ENCODE assay signal across 12 cellular contexts in the genomic region with DNA sequence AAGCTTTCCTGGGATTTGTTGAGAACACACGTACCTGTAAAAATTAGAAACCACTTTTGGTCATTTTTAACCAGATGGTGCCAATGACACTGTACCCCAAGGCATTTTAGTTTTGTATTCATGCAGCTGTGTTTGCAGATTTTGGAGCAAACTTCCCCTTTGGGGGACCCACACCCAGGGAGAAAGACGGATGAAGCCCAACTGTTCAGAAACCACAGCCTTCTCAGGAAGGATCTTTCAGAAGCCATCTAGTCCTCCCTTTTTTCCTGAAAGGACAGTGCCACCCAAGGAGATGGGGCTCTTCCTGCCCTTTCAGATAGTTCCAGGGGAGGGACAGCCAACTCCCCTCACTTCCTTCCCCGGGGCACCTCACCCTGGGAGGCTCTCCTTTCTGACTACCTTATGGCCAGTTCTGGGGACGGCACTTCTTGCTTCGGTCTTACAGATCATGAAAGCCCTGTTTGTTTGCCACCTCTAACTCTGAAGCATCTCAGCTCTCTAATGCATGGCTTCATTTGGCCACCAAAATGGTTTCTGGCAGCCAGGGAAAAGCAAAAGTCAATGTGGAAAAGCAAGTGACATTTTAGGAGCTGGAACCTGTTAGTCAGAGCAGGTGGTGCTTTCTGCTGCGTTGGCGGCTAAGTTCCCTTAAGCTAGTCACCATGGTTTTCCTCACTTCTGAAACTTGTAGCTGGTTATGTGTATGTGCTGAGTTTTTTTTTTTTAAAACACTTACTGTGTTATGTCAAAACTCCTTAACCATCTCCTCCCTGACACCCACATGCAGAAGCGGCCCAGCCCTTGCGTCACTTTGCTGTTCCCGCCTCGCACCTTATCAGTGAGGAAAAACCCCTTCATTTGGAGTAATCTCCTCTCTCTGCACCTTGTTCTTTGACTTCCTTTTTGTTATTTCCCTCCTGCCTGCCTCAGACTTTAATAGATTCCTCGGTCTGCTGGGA. TPM values are rescaled to one million over a fixed set of nuclear protein-coding genes. Genes with fewer than 3 reads are reported as not detected.
DNase-seq lines count a peak whose midpoint lies in the region; ATAC-seq and TF ChIP-seq lines count a peak whose summit lies in the region.
"Had no signal": no experiment of that assay in that cellular context is flagged by ENCODE, and none has a peak within 500 bp of the region (broad histone marks: within the 10 kb centered on the region; RNA-seq: fewer than 3 reads in every experiment).

No MANE protein-coding gene starts in this region.

- TF ChIP-seq EP300 in esophagus muscularis mucosa (IDR thresholded peaks at IDR 0.05): no peak

- H3K36me3 ChIP-seq in upper lobe of right lung: no peaks in the 10 kb centered on the region
- H3K36me3 ChIP-seq in colonic mucosa: no peaks in the 10 kb centered on the region
- peaks cover 2 to 9% (median 7%) of the 10 kb centered on the region in 4 donors for H3K36me3 ChIP-seq in esophagus muscularis mucosa

- intact Hi-C loops in Right ventricle myocardium superior (cut with DNase I): no loop called here
- intact Hi-C loops in left cardiac atrium (cut with DNase I): no loop called here
- intact Hi-C loops in upper lobe of right lung (cut with DNase I): no loop called here
- intact Hi-C loops in colonic mucosa (cut with DNase I): no loop called here
- intact Hi-C loops in esophagus muscularis mucosa (cut with DNase I): no loop called here

- H3K4me3 Mint-ChIP-seq in activated CD8-positive, alpha-beta memory T cell treated with anti-CD3 and anti-CD28 coated beads, Interleukin-2, amount 10 ng/mL, durations not matched to agents 7 days and 5 days: no peak overlapping the region
- H3K4me3 Mint-ChIP-seq in natural killer cell treated with Interleukin-12 subunit alpha and Interleukin-12 subunit beta and Interleukin-15 and Interleukin-18, amount 100 ng/mL, for 72 hours: peak overlapping the region; percentile 30
- H3K4me3 Mint-ChIP-seq: mesothelial cell of epicardium had no signal

- no peak for TF ChIP-seq CTCF in upper lobe of right lung (IDR thresholded peaks at IDR 0.05)
- no peak for TF ChIP-seq CTCF in colonic mucosa (IDR thresholded peaks at IDR 0.05)
- TF ChIP-seq CTCF in esophagus muscularis mucosa (IDR thresholded peaks at IDR 0.05): no peak

- peaks cover 21% of the 10 kb centered on the region for H3K27me3 Mint-ChIP-seq in activated CD8-positive, alpha-beta memory T cell treated with anti-CD3 and anti-CD28 coated beads, Interleukin-2, amount 10 ng/mL, durations not matched to agents 7 days and 5 days
- peaks cover 6 to 19% of the 10 kb centered on the region in 2 donors for H3K27me3 Mint-ChIP-seq in natural killer cell treated with Interleukin-12 subunit alpha and Interleukin-12 subunit beta and Interleukin-15 and Interleukin-18, amount 100 ng/mL, for 72 hours

- H3K9me3 Mint-ChIP-seq in activated CD8-positive, alpha-beta memory T cell treated with anti-CD3 and anti-CD28 coated beads, Interleukin-2, amount 10 ng/mL, durations not matched to agents 7 days and 5 days (ENCODE audit: low read depth): no peaks in the 10 kb centered on the region
- no peaks in the 10 kb centered on the region for H3K9me3 Mint-ChIP-seq in natural killer cell treated with Interleukin-12 subunit alpha and Interleukin-12 subunit beta and Interleukin-15 and Interleukin-18, amount 100 ng/mL, for 72 hours
- H3K9me3 Mint-ChIP-seq: mesothelial cell of epicardium had no signal

- 80% methylated on average over 12 of the region's 12 CpGs for WGBS in esophagus muscularis mucosa

- peak overlapping the region; percentile 24 for H3K27ac ChIP-seq in upper lobe of right lung
- H3K27ac ChIP-seq in colonic mucosa: no peak overlapping the region
- H3K27ac ChIP-seq in esophagus muscularis mucosa (replicated peaks in 1 of 4): no peak overlapping the region
- H3K27ac ChIP-seq: C4-2B had no signal

- no peak for TF ChIP-seq POLR2A in esophagus muscularis mucosa (IDR thresholded peaks at IDR 0.05; ENCODE audit: low read depth)

- H3K27me3 ChIP-seq in upper lobe of right lung (no peaks in the 10 kb centered on the region), colonic mucosa (no peaks in the 10 kb centered on the region), esophagus muscularis mucosa (no peaks in the 10 kb centered on the region)

- CTCF ChIA-PET in activated CD8-positive, alpha-beta memory T cell treated with anti-CD3 and anti-CD28 coated beads, Interleukin-2, amount 10 ng/mL, durations not matched to agents 7 days and 5 days (lab: Charles Lee): interaction anchor here (1.0 to 4.6 kb wide), 3 partner anchors 9 to 18 kb away, joined by 3 to 28 read pairs (median 20); partner anchors contain the start of gene TMCC2

- H3K4me1 ChIP-seq in upper lobe of right lung: peaks cover 29% of the 10 kb centered on the region
- no peaks in the 10 kb centered on the region for H3K4me1 ChIP-seq in colonic mucosa
- peaks cover 11 to 34% (median 24%) of the 10 kb centered on the region in 4 donors for H3K4me1 ChIP-seq in esophagus muscularis mucosa

- no peaks in the 10 kb centered on the region for H3K9me3 ChIP-seq in upper lobe of right lung
- no peaks in the 10 kb centered on the region for H3K9me3 ChIP-seq in colonic mucosa
- H3K9me3 ChIP-seq in esophagus muscularis mucosa: no peaks in the 10 kb centered on the region

- no peak overlapping the region for H3K9ac ChIP-seq in colonic mucosa (ENCODE audit: low read depth in 2 of 2, low read length in 2 of 2)

- H3K36me3 Mint-ChIP-seq in activated CD8-positive, alpha-beta memory T cell treated with anti-CD3 and anti-CD28 coated beads, Interleukin-2, amount 10 ng/mL, durations not matched to agents 7 days and 5 days: no peaks in the 10 kb centered on the region
- H3K36me3 Mint-ChIP-seq in natural killer cell treated with Interleukin-12 subunit alpha and Interleukin-12 subunit beta and Interleukin-15 and Interleukin-18, amount 100 ng/mL, for 72 hours: no peaks in the 10 kb centered on the region

- H3K4me1 Mint-ChIP-seq in activated CD8-positive, alpha-beta memory T cell treated with anti-CD3 and anti-CD28 coated beads, Interleukin-2, amount 10 ng/mL, durations not matched to agents 7 days and 5 days: peaks cover 11% of the 10 kb centered on the region
- peaks cover 25 to 39% of the 10 kb centered on the region in 2 donors for H3K4me1 Mint-ChIP-seq in natural killer cell treated with Interleukin-12 subunit alpha and Interleukin-12 subunit beta and Interleukin-15 and Interleukin-18, amount 100 ng/mL, for 72 hours (ENCODE audit: low read depth in 2 of 2)
- H3K4me1 Mint-ChIP-seq: mesothelial cell of epicardium had no signal

- no peak for DNase-seq in Right ventricle myocardium superior
- DNase-seq in left cardiac atrium: no peak
- DNase-seq in activated CD8-positive, alpha-beta memory T cell treated with anti-CD3 and anti-CD28 coated beads, Interleukin-2, amount 10 ng/mL, durations not matched to agents 7 days and 5 days: peak; percentile 39
- DNase-seq in natural killer cell treated with Interleukin-12 subunit alpha and Interleukin-12 subunit beta and Interleukin-15 and Interleukin-18, amount 100 ng/mL, for 72 hours (ENCODE audit: low spot score): peak; percentile 78
- peak; percentile 37 for DNase-seq in upper lobe of right lung
- no peak for DNase-seq in colonic mucosa
- no peak for DNase-seq in esophagus muscularis mucosa (ENCODE audit: extremely low spot score)
- DNase-seq: foreskin melanocyte, NCI-H2171 had no signal

- ATAC-seq in Right ventricle myocardium superior (ENCODE audit: poor library complexity) (peak; percentile 36), left cardiac atrium (no peak), upper lobe of right lung (no peak), HG02759 (IDR thresholded peaks at IDR 0.05; ENCODE audit: unreplicated experiment) (no peak)
- no peak for ATAC-seq in activated CD8-positive, alpha-beta memory T cell treated with anti-CD3 and anti-CD28 coated beads, Interleukin-2, amount 10 ng/mL, durations not matched to agents 7 days and 5 days
- ATAC-seq in natural killer cell treated with Interleukin-12 subunit alpha and Interleukin-12 subunit beta and Interleukin-15 and Interleukin-18, amount 100 ng/mL, for 72 hours: peak; percentile 61 to 88

- no peak overlapping the region for H3K4me3 ChIP-seq in upper lobe of right lung
- no peak overlapping the region for H3K4me3 ChIP-seq in colonic mucosa
- H3K4me3 ChIP-seq in esophagus muscularis mucosa: no peak overlapping the region

- no peak overlapping the region for H3K27ac Mint-ChIP-seq in activated CD8-positive, alpha-beta memory T cell treated with anti-CD3 and anti-CD28 coated beads, Interleukin-2, amount 10 ng/mL, durations not matched to agents 7 days and 5 days
- peak overlapping the region; percentile 23 to 90 for H3K27ac Mint-ChIP-seq in natural killer cell treated with Interleukin-12 subunit alpha and Interleukin-12 subunit beta and Interleukin-15 and Interleukin-18, amount 100 ng/mL, for 72 hours
- H3K27ac Mint-ChIP-seq: mesothelial cell of epicardium had no signal

RNA-seq across cellular contexts. Expression of gene TMCC2, which starts 10.1 kb away (rescaled TPM):
- 1.3 TPM for total RNA-seq in Right ventricle myocardium superior
- 10 to 100 TPM in 1 of 2 donors, 1 to 10 TPM in 1; 7.3 to 11.9 TPM for total RNA-seq in left cardiac atrium
- total RNA-seq in activated CD8-positive, alpha-beta memory T cell treated with anti-CD3 and anti-CD28 coated beads, Interleukin-2, amount 10 ng/mL, durations not matched to agents 7 days and 5 days: 1 to 10 TPM; 2.6 to 5.3 TPM
- total RNA-seq in natural killer cell treated with Interleukin-12 subunit alpha and Interleukin-12 subunit beta and Interleukin-15 and Interleukin-18, amount 100 ng/mL, for 72 hours: 10 to 100 TPM; 24.0 to 28.8 TPM
- total RNA-seq in upper lobe of right lung: 4.8 TPM
- total RNA-seq in colonic mucosa: under 1 TPM; 0.25 to 0.88 TPM
- 1 to 10 TPM; 4.1 to 8.2 (median 5.9) TPM for total RNA-seq in esophagus muscularis mucosa

RNA-seq across cellular contexts. Expression of gene DSTYK, which starts 26.3 kb away (rescaled TPM):
- total RNA-seq in Right ventricle myocardium superior (5.3 TPM), left cardiac atrium (1 to 10 TPM; 8.1 to 8.2 TPM), upper lobe of right lung (12.7 TPM), colonic mucosa (1 to 10 TPM; 4.5 to 5.7 TPM), esophagus muscularis mucosa (10 to 100 TPM; 12.0 to 16.1 (median 13.9) TPM)
- total RNA-seq in activated CD8-positive, alpha-beta memory T cell treated with anti-CD3 and anti-CD28 coated beads, Interleukin-2, amount 10 ng/mL, durations not matched to agents 7 days and 5 days: 10 to 100 TPM in 1 of 2 experiments, 1 to 10 TPM in 1; 8.7 to 11.6 TPM
- total RNA-seq in natural killer cell treated with Interleukin-12 subunit alpha and Interleukin-12 subunit beta and Interleukin-15 and Interleukin-18, amount 100 ng/mL, for 72 hours: 10 to 100 TPM; 15.8 to 31.6 TPM

Comparison
In these comparisons a context has a peak if more than half of its experiments do, and no peak if none do; other contexts are left out.
1. ATAC-seq: peak in Right ventricle myocardium superior (single experiment) and natural killer cell treated with Interleukin-12 subunit alpha and Interleukin-12 subunit beta and Interleukin-15 and Interleukin-18, amount 100 ng/mL, for 72 hours (2 of 2); none in left cardiac atrium (0 of 2), activated CD8-positive, alpha-beta memory T cell treated with anti-CD3 and anti-CD28 coated beads, Interleukin-2, amount 10 ng/mL, durations not matched to agents 7 days and 5 days (single experiment), upper lobe of right lung (single experiment) and HG02759 (single experiment).
2. DNase-seq: peak in activated CD8-positive, alpha-beta memory T cell treated with anti-CD3 and anti-CD28 coated beads, Interleukin-2, amount 10 ng/mL, durations not matched to agents 7 days and 5 days (single experiment), natural killer cell treated with Interleukin-12 subunit alpha and Interleukin-12 subunit beta and Interleukin-15 and Interleukin-18, amount 100 ng/mL, for 72 hours (single experiment) and upper lobe of right lung (single experiment); none in Right ventricle myocardium superior (single experiment), left cardiac atrium (single experiment), colonic mucosa (single experiment) and esophagus muscularis mucosa (single experiment).